In the genomic region with DNA sequence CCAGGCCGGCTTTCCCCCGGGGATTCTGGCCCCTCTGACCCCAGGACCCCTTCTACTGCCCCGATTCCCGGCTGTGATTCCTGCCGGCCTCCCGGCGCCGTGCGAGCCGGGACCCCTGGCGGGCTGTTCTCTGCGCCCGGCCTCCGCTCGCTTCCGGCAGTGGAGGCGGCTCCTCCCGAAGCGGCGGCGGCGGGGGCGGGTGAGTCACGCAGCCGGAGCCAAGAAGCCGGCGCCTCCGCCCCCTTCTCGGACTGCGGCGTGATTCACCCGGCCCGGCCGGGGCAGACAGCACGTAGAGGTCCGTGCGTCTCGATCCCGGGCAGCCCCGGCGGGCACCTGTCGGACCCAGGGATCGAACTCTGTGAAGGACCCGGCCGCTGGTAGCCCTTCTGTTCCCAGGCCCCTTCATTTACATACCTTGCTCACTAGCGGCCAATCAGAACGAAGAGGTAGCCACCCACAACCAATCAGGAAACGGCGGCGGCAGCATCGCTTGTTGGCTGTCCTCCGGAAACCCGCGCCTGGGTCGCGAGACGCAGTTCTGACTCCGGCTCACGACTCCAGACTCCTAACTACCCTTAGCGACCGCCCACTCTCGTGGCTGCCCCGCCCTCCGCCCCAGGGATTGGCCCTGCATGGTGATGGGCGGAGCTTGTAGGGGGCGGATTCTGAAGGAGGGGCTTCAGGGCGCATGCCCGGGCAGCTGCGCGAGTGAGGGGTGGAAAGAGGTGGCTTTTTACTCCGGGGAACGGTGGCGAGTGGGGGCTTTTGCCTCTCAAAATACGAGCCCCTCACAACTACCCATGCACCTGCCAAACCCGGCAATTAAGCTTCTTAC, we compare ENCODE assay signal across 8 cellular contexts.
DNase-seq lines count a peak whose midpoint lies in the region; ATAC-seq lines count a peak whose summit lies in the region.

A gene with protein sequence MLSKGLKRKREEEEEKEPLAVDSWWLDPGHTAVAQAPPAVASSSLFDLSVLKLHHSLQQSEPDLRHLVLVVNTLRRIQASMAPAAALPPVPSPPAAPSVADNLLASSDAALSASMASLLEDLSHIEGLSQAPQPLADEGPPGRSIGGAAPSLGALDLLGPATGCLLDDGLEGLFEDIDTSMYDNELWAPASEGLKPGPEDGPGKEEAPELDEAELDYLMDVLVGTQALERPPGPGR (minus strand): TSS at position 543 of the 838 bp plus-strand sequence. CDS start 2,446 bp downstream, outside the sequence.

- ATAC-seq in GM19025 (IDR thresholded peaks at IDR 0.05; ENCODE audit: low read depth, unreplicated experiment) (peak; percentile 79), HG03342 (IDR thresholded peaks at IDR 0.05; ENCODE audit: unreplicated experiment) (peak; percentile 80)
- peak; percentile 94 to 95 for ATAC-seq in activated CD4-positive, CD25-positive, alpha-beta regulatory T cell treated with anti-CD3 and anti-CD28 coated beads, Interleukin-2, amount 50 U/mL, for 24 hours

- DNase-seq in AG20443 (ENCODE audit: low spot score) (peak; percentile 98), NCI-H446 (lab: John Stamatoyannopoulos, UW) (peak; percentile 98 to 100), cerebellar cortex (ENCODE audit: low spot score) (peak; percentile 100), islet precursor cell (peak; percentile 100)
- DNase-seq in stimulated activated CD4-positive, alpha-beta T cell treated with anti-CD3 and anti-CD28 coated beads, Interleukin-12 subunit alpha, Interleukin-12 subunit beta, amount 100 ng/mL, for 48 hours (ENCODE audit: low read depth in 2 of 3, low spot score in 1 of 3), result peak; percentile 100

Comparison
In these comparisons a context has a peak if more than half of its experiments do, and no peak if none do; other contexts are left out.
1. Peak in every context shown above with its lines: DNase-seq and ATAC-seq.